In the genomic region with DNA sequence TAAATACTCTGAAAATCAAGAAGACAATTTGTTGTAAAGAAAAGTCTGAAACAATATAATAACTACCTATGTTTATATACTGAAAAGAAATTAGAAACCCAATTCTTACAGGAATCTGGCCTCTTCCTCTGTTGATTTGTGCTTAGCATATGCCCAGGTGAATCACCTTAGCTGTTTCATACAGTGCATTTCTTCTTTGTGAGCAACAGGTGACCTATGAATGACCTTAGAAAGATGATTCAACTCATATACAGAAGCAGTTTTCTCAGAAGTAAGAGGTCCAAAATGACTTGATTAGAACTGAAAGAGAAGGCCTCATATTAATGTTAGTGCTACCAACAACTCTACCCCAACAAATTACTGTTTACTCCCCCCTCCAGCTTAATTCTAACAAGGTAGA, we compare ENCODE assay signal across 23 cellular contexts.
DNase-seq lines count a peak whose midpoint lies in the region; ATAC-seq, FAIRE-seq and TF ChIP-seq lines count a peak whose summit lies in the region.
"Had no signal": no experiment of that assay in that cellular context is flagged by ENCODE, and none has a peak within 500 bp of the region (broad histone marks: within the 10 kb centered on the region; RNA-seq: fewer than 3 reads in every experiment).

No MANE protein-coding gene starts in this region.

- no peak overlapping the region for H3K4me2 ChIP-seq in trophoblast cell (ENCODE audit: low read length)

- H2BK12ac ChIP-seq in trophoblast cell (ENCODE audit: low read length) = no peak overlapping the region

- TF ChIP-seq CTCF in BE2C (IDR thresholded peaks at IDR 0.05; ENCODE audit: low read depth, low read length) = no peak

- H3K14ac ChIP-seq in trophoblast cell (ENCODE audit: low read length) = no peak overlapping the region

- no peak overlapping the region for H3K4me3 ChIP-seq in trophoblast cell (ENCODE audit: low read depth, low read length)
- no peak overlapping the region for H3K4me3 ChIP-seq in BE2C (ENCODE audit: low read depth, low read length)
- H3K4me3 ChIP-seq: sigmoid colon had no signal

- no peak overlapping the region for H4K91ac ChIP-seq in trophoblast cell (ENCODE audit: low read depth, low read length)

- POLR2A ChIA-PET in HEK293T (lab: Yijun Ruan, JAX) = no interaction called here

- H3K4me1 ChIP-seq in trophoblast cell (ENCODE audit: control insufficient read depth in 1 of 2, insufficient read depth in 2 of 2, low read length in 2 of 2) (no peaks in the 10 kb centered on the region), BE2C (no peaks in the 10 kb centered on the region)
- H3K4me1 ChIP-seq: sigmoid colon had no signal

- CTCF ChIA-PET in HEK293T (lab: Yijun Ruan, JAX) = no interaction called here

- H3K79me1 ChIP-seq in trophoblast cell (ENCODE audit: low read length) = no peaks in the 10 kb centered on the region

- ATAC-seq in esophagus mucosa (peak; percentile 92), HG02870 (IDR thresholded peaks at IDR 0.05; ENCODE audit: unreplicated experiment) (no peak)
- ATAC-seq: activated naive CD8-positive, alpha-beta T cell treated with anti-CD3 and anti-CD28 coated beads, Interleukin-2, amount 50 U/mL, for 24 hours; SK-N-SH treated with all-trans-retinoic acid at 6 μM for 48 hours had no signal

- H3K18ac ChIP-seq in trophoblast cell (ENCODE audit: low read length) = no peak overlapping the region

- no peak overlapping the region for H3K9ac ChIP-seq in trophoblast cell (ENCODE audit: low read length)

- H3K4ac ChIP-seq in trophoblast cell (ENCODE audit: low read depth, low read length) = no peak overlapping the region

- H3K36me3 ChIP-seq in trophoblast cell (ENCODE audit: control insufficient read depth in 1 of 2, insufficient read depth in 2 of 2, low read length in 2 of 2) (no peaks in the 10 kb centered on the region), BE2C (no peaks in the 10 kb centered on the region)
- H3K36me3 ChIP-seq: neutrophil, sigmoid colon had no signal

- no peak overlapping the region for H4K8ac ChIP-seq in trophoblast cell (ENCODE audit: low read depth, low read length)

- no peaks in the 10 kb centered on the region for H3K79me2 ChIP-seq in trophoblast cell (ENCODE audit: control insufficient read depth, insufficient read depth, low read length, poor library complexity)

- FAIRE-seq in H54 (lab: Jason Lieb, UNC) = peak; percentile 88
- FAIRE-seq in RCC 7860 (lab: Jason Lieb, UNC) = peak; percentile 78
- FAIRE-seq: colon had no signal

- H2AK5ac ChIP-seq in trophoblast cell (ENCODE audit: low read length) = no peak overlapping the region

- peak; percentile 5 for DNase-seq in H54 (ENCODE audit: insufficient read length, low spot score)
- DNase-seq in RCC 7860 (ENCODE audit: low spot score) = peak; percentile 68
- DNase-seq in trophoblast cell = peak; percentile 15 to 68
- DNase-seq in BE2C = no peak
- DNase-seq in HEK293T (ENCODE audit: extremely low spot score) = no peak
- DNase-seq in GOT3 (lab: John Stamatoyannopoulos, UW) = no peak
- DNase-seq: activated CD4-positive, alpha-beta memory T cell treated with anti-CD3 and anti-CD28 coated beads, Interleukin-2, amount 10 ng/mL, durations not matched to agents 7 days and 5 days; activated naive CD8-positive, alpha-beta T cell treated with anti-CD3 and anti-CD28 coated beads, Interleukin-2, amount 50 U/mL, for 24 hours; erythroblast; hippocampal formation; left cardiac atrium; NCI-H2081; NCI-H524; OCI-M1; sigmoid colon; stimulated activated CD4-positive, alpha-beta T cell treated with anti-CD3 and anti-CD28 coated beads, Interleukin-4, amount 100 ng/mL, for 24 hours; stimulated activated CD8-positive, alpha-beta memory T cell treated with anti-CD3 and anti-CD28 coated beads, Interleukin-4, amount 100 ng/mL, for 48 hours had no signal

- no peak overlapping the region for H2BK5ac ChIP-seq in trophoblast cell (ENCODE audit: low read depth, low read length, poor library complexity)

- no peak overlapping the region for H3K27ac ChIP-seq in trophoblast cell (ENCODE audit: low read depth, low read length)
- H3K27ac ChIP-seq: neutrophil, sigmoid colon, VCaP had no signal

- no peak for TF ChIP-seq POLR2A in H54 (IDR thresholded peaks at IDR 0.05; ENCODE audit: low read depth, low read length)

- no peaks in the 10 kb centered on the region for H3K9me3 ChIP-seq in trophoblast cell (ENCODE audit: insufficient read depth, low read depth, low read length)
- no peaks in the 10 kb centered on the region; the same call in 1 of the 2 replicates for H3K9me3 ChIP-seq in BE2C
- H3K9me3 ChIP-seq: neutrophil, sigmoid colon had no signal

- H2AFZ ChIP-seq in trophoblast cell (ENCODE audit: insufficient read depth, low read length, poor library complexity) = no peak overlapping the region

- H2BK120ac ChIP-seq in trophoblast cell (ENCODE audit: insufficient read depth, low read length, poor library complexity) = no peak overlapping the region

- no peak overlapping the region for H4K12ac ChIP-seq in trophoblast cell (ENCODE audit: low read depth, low read length)

- H3K27me3 ChIP-seq in trophoblast cell (ENCODE audit: insufficient read depth, low read length) = no peaks in the 10 kb centered on the region
- no peaks in the 10 kb centered on the region for H3K27me3 ChIP-seq in BE2C
- H3K27me3 ChIP-seq: neutrophil, sigmoid colon had no signal

- no peak overlapping the region for H3K23ac ChIP-seq in trophoblast cell (ENCODE audit: low read length)

TF ChIP-seq in HEK293T, 16 proteins besides CTCF, POLR2A, EP300 and RAD21:
- TF ChIP-seq ELF4 (IDR thresholded peaks at IDR 0.05) = no peak
- TF ChIP-seq SP1 (IDR thresholded peaks at IDR 0.05) = no peak
- TF ChIP-seq SUZ12 (IDR thresholded peaks at IDR 0.05) = no peak
- no peak for TF ChIP-seq ZNF384 (IDR thresholded peaks at IDR 0.05)
- TF ChIP-seq LEF1 (IDR thresholded peaks at IDR 0.05; ENCODE audit: borderline replicate concordance) = no peak
- no peak for TF ChIP-seq TARDBP (IDR thresholded peaks at IDR 0.05)
- no peak for TF ChIP-seq BHLHE40 (IDR thresholded peaks at IDR 0.05; ENCODE audit: borderline replicate concordance)
- no peak for TF ChIP-seq ARNT (IDR thresholded peaks at IDR 0.05)
- TF ChIP-seq L3MBTL2 (conservative IDR thresholded peaks at IDR 0.05) = no peak
- no peak for TF ChIP-seq FOXK2 (IDR thresholded peaks at IDR 0.05)
- TF ChIP-seq, protein P1, sequence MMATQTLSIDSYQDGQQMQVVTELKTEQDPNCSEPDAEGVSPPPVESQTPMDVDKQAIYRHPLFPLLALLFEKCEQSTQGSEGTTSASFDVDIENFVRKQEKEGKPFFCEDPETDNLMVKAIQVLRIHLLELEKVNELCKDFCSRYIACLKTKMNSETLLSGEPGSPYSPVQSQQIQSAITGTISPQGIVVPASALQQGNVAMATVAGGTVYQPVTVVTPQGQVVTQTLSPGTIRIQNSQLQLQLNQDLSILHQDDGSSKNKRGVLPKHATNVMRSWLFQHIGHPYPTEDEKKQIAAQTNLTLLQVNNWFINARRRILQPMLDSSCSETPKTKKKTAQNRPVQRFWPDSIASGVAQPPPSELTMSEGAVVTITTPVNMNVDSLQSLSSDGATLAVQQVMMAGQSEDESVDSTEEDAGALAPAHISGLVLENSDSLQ (IDR thresholded peaks at IDR 0.05) = no peak
- no peak for TF ChIP-seq FOXA1 (IDR thresholded peaks at IDR 0.05)
- TF ChIP-seq NFRKB (IDR thresholded peaks at IDR 0.05) = no peak
- no peak for TF ChIP-seq HDGF (IDR thresholded peaks at IDR 0.05; ENCODE audit: borderline replicate concordance)
- no peak for TF ChIP-seq FOXM1 (IDR thresholded peaks at IDR 0.05; ENCODE audit: borderline replicate concordance)
- TF ChIP-seq CTBP1 (IDR thresholded peaks at IDR 0.05; ENCODE audit: borderline replicate concordance) = no peak
TF ChIP-seq in HEK293T: peak in this region for 0.

Comparison
In these comparisons a context has a peak if more than half of its experiments do, and no peak if none do; other contexts are left out.
1. DNase-seq: peak in H54 (single experiment), RCC 7860 (single experiment) and trophoblast cell (2 of 2); none in BE2C (single experiment), HEK293T (single experiment) and GOT3 (single experiment).